8 cellular contexts compared by ENCODE assay signal in the genomic region with DNA sequence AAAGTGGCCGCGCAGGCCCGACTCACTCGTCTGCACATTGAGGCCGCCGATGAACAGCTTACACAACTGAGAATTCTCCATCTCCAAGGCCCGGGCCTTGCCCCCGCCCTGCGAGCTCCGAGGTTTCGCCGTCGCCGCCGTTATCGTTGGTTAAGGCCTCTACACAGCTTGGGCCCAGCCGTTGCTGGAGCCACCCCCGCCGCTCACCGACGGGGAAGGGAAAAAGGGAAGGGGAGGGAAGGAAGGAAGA. TPM values are rescaled to one million over a fixed set of nuclear protein-coding genes. Genes with fewer than 3 reads are reported as not detected.
DNase-seq lines count a peak whose midpoint lies in the region; ATAC-seq and TF ChIP-seq lines count a peak whose summit lies in the region.

No MANE protein-coding gene starts in this region.

- peak overlapping the region; percentile 97 for H3K27ac ChIP-seq in RWPE1
- H3K27ac ChIP-seq in fibroblast of lung (ENCODE audit: insufficient read depth, low read length) = peak overlapping the region; percentile 98
- H3K27ac ChIP-seq in prostate gland = peak overlapping the region; percentile 99

- ATAC-seq in GM18517 (IDR thresholded peaks at IDR 0.05; ENCODE audit: unreplicated experiment) = peak; percentile 14
- peak; percentile 19 for ATAC-seq in HG02571 (IDR thresholded peaks at IDR 0.05; ENCODE audit: unreplicated experiment)

- H3K4me2 ChIP-seq in fibroblast of lung (ENCODE audit: extremely low read depth, insufficient read depth, low read length) = peak overlapping the region; percentile 54

- no peak for TF ChIP-seq CTCF in RWPE1 (conservative IDR thresholded peaks at IDR 0.05; ENCODE audit: low read depth)
- TF ChIP-seq CTCF in fibroblast of lung (conservative IDR thresholded peaks at IDR 0.05 in 1 of 2, IDR thresholded peaks at IDR 0.05 in 1 of 2; ENCODE audit: low read depth in 1 of 2, low read length in 2 of 2) = no peak
- no peak for TF ChIP-seq CTCF in prostate gland (IDR thresholded peaks at IDR 0.05)
- TF ChIP-seq CTCF in GM10266 (IDR thresholded peaks at IDR 0.05; ENCODE audit: control insufficient read depth, insufficient read depth, low read depth, missing control alignments) = no peak

- under 1% methylated on average over 21 of the region's 21 CpGs for WGBS in prostate gland

- POLR2A ChIA-PET in RWPE1 (lab: Yijun Ruan, JAX; ENCODE audit: low non-redundant PET) = interaction anchor here (0.6 to 0.8 kb wide), 2 partner anchors 151 to 460 kb away, joined by 3 read pairs; no protein-coding TSS in a partner anchor

- H3K27me3 ChIP-seq in fibroblast of lung (ENCODE audit: control insufficient read depth, insufficient read depth, low read length) = no peaks in the 10 kb centered on the region
- H3K27me3 ChIP-seq in prostate gland (replicated peaks; ENCODE audit: insufficient read depth) = no peaks in the 10 kb centered on the region

- H3K4me3 ChIP-seq in fibroblast of lung (replicated peaks in 1 of 4; ENCODE audit: control extremely low read depth in 1 of 4, insufficient read depth in 1 of 4, low read depth in 3 of 4, low read length in 4 of 4) = peak overlapping the region; percentile 93 to 100 (median 96)
- H3K4me3 ChIP-seq in prostate gland = peak overlapping the region; percentile 71 to 92

- no peak overlapping the region for H2AFZ ChIP-seq in fibroblast of lung (ENCODE audit: low read length)

- H3K36me3 ChIP-seq in fibroblast of lung (ENCODE audit: control insufficient read depth, insufficient read depth, low read length) = no peaks in the 10 kb centered on the region
- no peaks in the 10 kb centered on the region for H3K36me3 ChIP-seq in prostate gland

- CTCF ChIA-PET in RWPE1 (lab: Yijun Ruan, JAX) = interaction anchor here (0.6 kb wide), 1 partner anchor 27 kb away, joined by 6 read pairs; no protein-coding TSS in a partner anchor

- H3K79me2 ChIP-seq in fibroblast of lung (ENCODE audit: control insufficient read depth, insufficient read depth, low read length) = peaks cover 39% of the 10 kb centered on the region

- no peak for TF ChIP-seq POLR2A in prostate gland (IDR thresholded peaks at IDR 0.05)

- peaks cover 11% of the 10 kb centered on the region for H4K20me1 ChIP-seq in fibroblast of lung (ENCODE audit: control insufficient read depth, extremely low read depth, insufficient read depth, low read length)

- H3K4me1 ChIP-seq in fibroblast of lung (ENCODE audit: control insufficient read depth, extremely low read depth, insufficient read depth, low read length) = peaks cover 3% of the 10 kb centered on the region
- no peaks in the 10 kb centered on the region for H3K4me1 ChIP-seq in prostate gland (replicated peaks)

- intact Hi-C loops in prostate gland (cut with DNase I) = loop anchor here (5.0 kb wide), 1 partner anchor 48 kb away; no protein-coding TSS in a partner anchor

- DNase-seq in RWPE1 (ENCODE audit: low spot score) = no peak
- DNase-seq in fibroblast of lung (ENCODE audit: low read depth in 2 of 2) = no peak
- no peak for DNase-seq in prostate gland (ENCODE audit: low spot score)
- no peak for DNase-seq in activated CD8-positive, alpha-beta memory T cell treated with anti-CD3 and anti-CD28 coated beads for 24 hours
- DNase-seq in GM10266 (ENCODE audit: extremely low spot score) = no peak
- no peak for DNase-seq in iPS-NIHi7 (ENCODE audit: extremely low spot score)

- H3K9me3 ChIP-seq in fibroblast of lung (ENCODE audit: control insufficient read depth, insufficient read depth, low read depth, low read length) = no peaks in the 10 kb centered on the region
- no peaks in the 10 kb centered on the region for H3K9me3 ChIP-seq in prostate gland

- H3K9ac ChIP-seq in fibroblast of lung (ENCODE audit: insufficient read depth, low read length) = peak overlapping the region; percentile 99

RNA-seq across cellular contexts. Expression of gene HNRNPA0, which starts 0.3 kb away (rescaled TPM):
- total RNA-seq in fibroblast of lung (9.4 and 12.8 TPM in 2 replicates), prostate gland (10 to 100 TPM; 11.0 to 17.4 TPM)
- 10.7 and 11.6 TPM in 2 replicates for polyA plus RNA-seq in fibroblast of lung
- polyA plus RNA-seq in fibroblast of lung (2012) = 20.7 and 22.2 TPM in 2 replicates
- 3.7 and 4.0 TPM in 2 replicates for polyA minus RNA-seq in fibroblast of lung (ENCODE audit: low replicate concordance)

RNA-seq across cellular contexts. Expression of gene KLHL3, which starts 18.0 kb away (rescaled TPM):
- 1.5 and 2.3 TPM in 2 replicates for total RNA-seq in fibroblast of lung
- 0.60 and 1.1 TPM in 2 replicates for polyA plus RNA-seq in fibroblast of lung
- polyA plus RNA-seq in fibroblast of lung (2012) = 0.41 and 0.54 TPM in 2 replicates
- 4.9 and 14.3 TPM in 2 replicates for polyA minus RNA-seq in fibroblast of lung (ENCODE audit: low replicate concordance)
- 10 to 100 TPM in 1 of 2 donors, 1 to 10 TPM in 1; 1.8 to 14.0 TPM for total RNA-seq in prostate gland
